In the genomic region with DNA sequence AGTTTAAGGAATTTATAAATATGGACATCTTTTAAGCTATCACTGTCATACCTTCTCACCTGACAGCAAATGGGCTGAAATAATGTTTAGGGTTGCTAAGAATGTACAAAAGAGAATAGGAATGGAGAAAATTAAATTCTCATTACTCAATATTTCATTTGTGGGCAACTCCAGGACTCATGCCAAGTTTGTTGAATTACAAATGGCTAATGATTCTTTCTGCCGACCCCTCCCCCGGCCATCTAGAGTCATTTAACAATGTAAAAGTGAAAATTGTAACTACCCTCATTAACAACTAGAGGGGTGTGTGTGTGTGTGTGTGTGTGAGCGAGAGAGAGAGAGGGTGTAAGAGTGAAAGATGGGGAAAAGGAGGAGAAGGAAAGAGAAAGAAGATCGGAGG, we compare ENCODE assay signal across 32 cellular contexts.
"Had no signal": no experiment of that assay in that cellular context is flagged by ENCODE, and none has a peak within 500 bp of the region (broad histone marks: within the 10 kb centered on the region; RNA-seq: fewer than 3 reads in every experiment).

No MANE protein-coding gene starts in this region.

- H3K27me3 ChIP-seq: esophagus squamous epithelium, neural progenitor cell, right atrium auricular region, suprapubic skin, transverse colon, upper lobe of right lung, uterus had no signal

- H3K4me3 ChIP-seq: coronary artery, esophagus squamous epithelium, lung, mucosa of descending colon, neural progenitor cell, right atrium auricular region, smooth muscle cell, suprapubic skin, transverse colon, upper lobe of right lung, uterus had no signal

- H3K4me2 ChIP-seq: neural progenitor cell, smooth muscle cell had no signal

- H3K4me3 Mint-ChIP-seq: immature natural killer cell; memory B cell; mesothelial cell of epicardium; naive B cell; natural killer cell treated with Interleukin-12 subunit alpha and Interleukin-12 subunit beta and Interleukin-15 and Interleukin-18, amount 100 ng/mL, for 72 hours; neural progenitor cell; stimulated activated naive CD8-positive, alpha-beta T cell treated with anti-CD3 and anti-CD28 coated beads, Interleukin-15, amount 100 ng/mL, for 72 hours had no signal

- H3K4me1 Mint-ChIP-seq: immature natural killer cell; memory B cell; naive B cell; neural progenitor cell; stimulated activated naive CD8-positive, alpha-beta T cell treated with anti-CD3 and anti-CD28 coated beads, Interleukin-15, amount 100 ng/mL, for 72 hours had no signal

- H3K9me3 Mint-ChIP-seq: mesothelial cell of epicardium, neural progenitor cell had no signal

- H3K4me1 ChIP-seq: esophagus squamous epithelium, neural progenitor cell, parathyroid adenoma, right atrium auricular region, suprapubic skin, transverse colon, upper lobe of right lung, uterus had no signal

- H3K27ac ChIP-seq: coronary artery, esophagus squamous epithelium, neural progenitor cell, parathyroid adenoma, right atrium auricular region, suprapubic skin, transverse colon, upper lobe of right lung, uterus had no signal

- H3K36me3 ChIP-seq: esophagus squamous epithelium, neural progenitor cell, right atrium auricular region, suprapubic skin, transverse colon, upper lobe of right lung, uterus had no signal

- H2AFZ ChIP-seq: neural progenitor cell, parathyroid adenoma had no signal

- H3K79me2 ChIP-seq: parathyroid adenoma had no signal

- H3K27ac Mint-ChIP-seq: immature natural killer cell; memory B cell; mesothelial cell of epicardium; naive B cell; natural killer cell treated with Interleukin-12 subunit alpha and Interleukin-12 subunit beta and Interleukin-15 and Interleukin-18, amount 100 ng/mL, for 72 hours; neural progenitor cell; progenitor cell of endocrine pancreas; stimulated activated naive CD8-positive, alpha-beta T cell treated with anti-CD3 and anti-CD28 coated beads, Interleukin-15, amount 100 ng/mL, for 72 hours had no signal

- H3K27me3 Mint-ChIP-seq: memory B cell; naive B cell; natural killer cell treated with Interleukin-12 subunit alpha and Interleukin-12 subunit beta and Interleukin-15 and Interleukin-18, amount 100 ng/mL, for 72 hours; progenitor cell of endocrine pancreas; stimulated activated naive CD8-positive, alpha-beta T cell treated with anti-CD3 and anti-CD28 coated beads, Interleukin-15, amount 100 ng/mL, for 72 hours had no signal

- DNase-seq: dermis blood vessel endothelial cell; effector memory CD4-positive, alpha-beta T cell; erythroblast; esophagus squamous epithelium; foreskin melanocyte; hypothalamus; immature natural killer cell; islet precursor cell; mucosa of descending colon; naive B cell; stimulated activated CD4-positive, alpha-beta T cell treated with anti-CD3 and anti-CD28 coated beads, Interleukin-12 subunit alpha, Interleukin-12 subunit beta, amount 100 ng/mL, for 4 hours; stimulated activated CD4-positive, alpha-beta T cell treated with anti-CD3 and anti-CD28 coated beads, Interleukin-1b, Interleukin-23, amount 100 ng/mL, for 48 hours; stimulated activated CD4-positive, alpha-beta T cell treated with anti-CD3 and anti-CD28 coated beads, Interleukin-4, amount 100 ng/mL, for 1 hour; stimulated activated CD8-positive, alpha-beta memory T cell treated with anti-CD3 and anti-CD28 coated beads, Interleukin-4, amount 100 ng/mL, for 48 hours; stimulated activated naive CD4-positive, alpha-beta T cell; stimulated activated naive CD8-positive, alpha-beta T cell treated with anti-CD3 and anti-CD28 coated beads, Interleukin-15, amount 100 ng/mL, for 72 hours; transverse colon; upper lobe of right lung; uterus had no signal

- H3K36me3 Mint-ChIP-seq: mesothelial cell of epicardium, naive B cell, neural progenitor cell had no signal

- ATAC-seq: left lobe of liver; mucosa of descending colon; natural killer cell treated with Interleukin-12 subunit alpha and Interleukin-12 subunit beta and Interleukin-15 and Interleukin-18, amount 100 ng/mL, for 72 hours; sciatic nerve; stimulated activated naive CD8-positive, alpha-beta T cell treated with anti-CD3 and anti-CD28 coated beads, Interleukin-15, amount 100 ng/mL, for 72 hours; upper lobe of right lung had no signal
